ENCODE assay signal across 8 cellular contexts in the genomic region with DNA sequence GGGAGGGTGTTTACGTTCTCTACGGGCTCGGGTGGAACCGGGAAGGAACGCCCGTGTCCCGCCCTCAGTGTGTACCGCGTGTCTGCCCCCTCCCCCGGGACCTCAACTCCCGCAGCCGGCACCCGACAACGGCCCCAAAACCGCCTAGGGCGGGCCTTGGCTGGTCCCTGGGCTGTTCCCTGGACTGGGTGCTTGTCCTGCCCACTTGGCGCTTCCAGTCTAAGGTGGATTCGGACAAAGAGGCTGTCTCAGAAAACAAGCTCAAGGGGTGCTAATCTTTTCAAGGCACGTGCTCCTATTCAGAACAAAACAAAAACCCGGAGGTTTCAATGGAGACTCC. TPM values are rescaled to one million over a fixed set of nuclear protein-coding genes. Genes with fewer than 3 reads are reported as not detected.
DNase-seq lines count a peak whose midpoint lies in the region; ATAC-seq and TF ChIP-seq lines count a peak whose summit lies in the region.

No MANE protein-coding gene starts in this region.

- peak overlapping the region; percentile 55 for H3K4me3 ChIP-seq in CD8-positive, alpha-beta memory T cell (ENCODE audit: low read length)
- H3K4me3 ChIP-seq in Karpas-422 (ENCODE audit: low read length) (peak overlapping the region; percentile 62; the same call in 1 of the 2 replicates), dorsolateral prefrontal cortex (peak overlapping the region; percentile 45 to 99 (median 92)), neural progenitor cell (peak overlapping the region; percentile 81)

- peak overlapping the region; percentile 61 for H3K9ac ChIP-seq in Karpas-422 (ENCODE audit: low read length)
- H3K9ac ChIP-seq in neural progenitor cell = no peak overlapping the region

- CTCF ChIA-PET in CD8-positive, alpha-beta memory T cell (lab: Charles Lee) = no interaction called here

- H3K27ac Mint-ChIP-seq in CD8-positive, alpha-beta memory T cell = peak overlapping the region; percentile 21 to 97 (median 80)
- H3K27ac Mint-ChIP-seq in neural progenitor cell = no peak overlapping the region

- H3K4me1 Mint-ChIP-seq in CD8-positive, alpha-beta memory T cell = peaks cover 35 to 43% (median 42%) of the 10 kb centered on the region in 3 donors
- peaks cover 20% of the 10 kb centered on the region for H3K4me1 Mint-ChIP-seq in neural progenitor cell

- in situ Hi-C loops in GM13976 (cut with MboI; ENCODE audit: low sequenced_read_pairs, unreplicated experiment) = no loop called here

- no peaks in the 10 kb centered on the region for H3K9me2 ChIP-seq in Karpas-422 (replicated peaks; ENCODE audit: insufficient read depth, low read length)

- H4K20me1 ChIP-seq in Karpas-422 (ENCODE audit: insufficient read depth, low read depth, low read length) = peaks cover 7% of the 10 kb centered on the region; the same call in 1 of the 2 replicates
- peaks cover 18% of the 10 kb centered on the region for H4K20me1 ChIP-seq in neural progenitor cell (ENCODE audit: low read depth)

- peaks cover 9% of the 10 kb centered on the region for H3K36me3 ChIP-seq in CD8-positive, alpha-beta memory T cell (ENCODE audit: insufficient read depth, low read length)
- H3K36me3 ChIP-seq in Karpas-422 (ENCODE audit: insufficient read depth, low read length) (peaks cover 10% of the 10 kb centered on the region), neural progenitor cell (peaks cover 3% of the 10 kb centered on the region)

- no peaks in the 10 kb centered on the region for H3K27me3 ChIP-seq in CD8-positive, alpha-beta memory T cell (ENCODE audit: insufficient read depth, low read length, poor library complexity, severe bottlenecking)
- H3K27me3 ChIP-seq in Karpas-422 (ENCODE audit: low read length) (no peaks in the 10 kb centered on the region), dorsolateral prefrontal cortex (no peaks in the 10 kb centered on the region), neural progenitor cell (peaks cover 44% of the 10 kb centered on the region)

- peak in 1 of 56 donors; percentile 6 for TF ChIP-seq CTCF in dorsolateral prefrontal cortex (IDR thresholded peaks at IDR 0.05 in 54 of 56, conservative IDR thresholded peaks at IDR 0.05 in 2 of 56; ENCODE audit: low read depth in 1 of 56, partially characterized antibody in 56 of 56)
- no peak for TF ChIP-seq CTCF in neural progenitor cell (IDR thresholded peaks at IDR 0.05)
- TF ChIP-seq CTCF in GM13976 (IDR thresholded peaks at IDR 0.05; ENCODE audit: borderline replicate concordance, control extremely low read depth, extremely low read depth, insufficient read depth, missing control alignments) = no peak

- H3K4me1 ChIP-seq in CD8-positive, alpha-beta memory T cell (ENCODE audit: insufficient read depth, low read length) = peaks cover 37% of the 10 kb centered on the region
- H3K4me1 ChIP-seq in Karpas-422 (ENCODE audit: low read length) = peaks cover 44% of the 10 kb centered on the region
- H3K4me1 ChIP-seq in neural progenitor cell = peaks cover 18% of the 10 kb centered on the region

- H3K27me3 Mint-ChIP-seq in CD8-positive, alpha-beta memory T cell = peaks cover 0 to under 1% of the 10 kb centered on the region in 2 donors
- H3K27me3 Mint-ChIP-seq in neural progenitor cell (ENCODE audit: insufficient read depth, low read depth) = no peaks in the 10 kb centered on the region

- H3K4me2 ChIP-seq in Karpas-422 (ENCODE audit: low read depth, low read length, poor library complexity, severe bottlenecking) (peak overlapping the region; percentile 69), neural progenitor cell (peak overlapping the region; percentile 81)

- H3K36me3 Mint-ChIP-seq in CD8-positive, alpha-beta memory T cell = peaks cover 0 to 31% (median 5%) of the 10 kb centered on the region in 3 donors
- peaks cover 5% of the 10 kb centered on the region for H3K36me3 Mint-ChIP-seq in neural progenitor cell

- H3K79me2 ChIP-seq in Karpas-422 (ENCODE audit: low read length) (peaks cover 46% of the 10 kb centered on the region), neural progenitor cell (ENCODE audit: low read depth) (peaks cover 34% of the 10 kb centered on the region)

- intact Hi-C loops in dorsolateral prefrontal cortex (cut with DNase I) = loop anchor here (5.0 kb wide), 2 partner anchors 105 to 315 kb away; a partner anchor contains a TSS
- intact Hi-C loops in left colon (cut with DNase I, micrococcal nuclease) = no loop called here

- POLR2A ChIA-PET in CD8-positive, alpha-beta memory T cell (lab: Charles Lee) = interaction anchor here (0.8 to 0.9 kb wide), 2 partner anchors 10 to 12 kb away, joined by 3 read pairs; no protein-coding TSS in a partner anchor

- H3K27ac ChIP-seq in CD8-positive, alpha-beta memory T cell (ENCODE audit: low read depth, low read length) = no peak overlapping the region
- H3K27ac ChIP-seq in Karpas-422 (ENCODE audit: low read length) (no peak overlapping the region), dorsolateral prefrontal cortex (peak overlapping the region in 57 of 59 donors; percentile 13 to 99 (median 95)), neural progenitor cell (no peak overlapping the region)

- H2AFZ ChIP-seq in Karpas-422 (ENCODE audit: low read length) (peak overlapping the region; percentile 92; the same call in 1 of the 2 replicates), neural progenitor cell (replicated peaks) (peak overlapping the region; percentile 75)

- H3F3A ChIP-seq in neural progenitor cell (ENCODE audit: low read depth) = peaks cover 10% of the 10 kb centered on the region

- H3K9me3 Mint-ChIP-seq in CD8-positive, alpha-beta memory T cell = no peaks in the 10 kb centered on the region
- no peaks in the 10 kb centered on the region for H3K9me3 Mint-ChIP-seq in neural progenitor cell

- no peak for DNase-seq in CD8-positive, alpha-beta memory T cell
- DNase-seq in Karpas-422 (no peak), dorsolateral prefrontal cortex (no peak), neural progenitor cell (ENCODE audit: low spot score) (no peak), NCI-H526 treated with DMSO at 0.1 percent for 48 hours (lab: John Stamatoyannopoulos, UW) (no peak), left colon (no peak), Ammon's horn (ENCODE audit: low spot score) (no peak), GM13976 (ENCODE audit: low spot score) (no peak)

- no peak for ATAC-seq in left colon

- H3K9me3 ChIP-seq in CD8-positive, alpha-beta memory T cell (ENCODE audit: low read length) = no peaks in the 10 kb centered on the region
- H3K9me3 ChIP-seq in Karpas-422 (ENCODE audit: low read length) = no peaks in the 10 kb centered on the region
- H3K9me3 ChIP-seq in neural progenitor cell (ENCODE audit: low read depth) = no peaks in the 10 kb centered on the region

- H3K4me3 Mint-ChIP-seq in CD8-positive, alpha-beta memory T cell = peak overlapping the region; percentile 62 to 100 (median 99)
- peak overlapping the region; percentile 83 for H3K4me3 Mint-ChIP-seq in neural progenitor cell

RNA-seq across cellular contexts. Expression of a gene that starts 0.4 kb away (rescaled TPM):
- 10 to 100 TPM; 27.4 to 29.2 TPM for total RNA-seq in CD8-positive, alpha-beta memory T cell
- 16.3 TPM for polyA plus RNA-seq in CD8-positive, alpha-beta memory T cell
- total RNA-seq in Karpas-422 (2014; rRNA removed; shearing (Covaris generic); ENCODE audit: low replicate concordance) = 27.7 and 29.0 TPM in 2 replicates
- total RNA-seq in dorsolateral prefrontal cortex = 10 to 100 TPM; 39.0 to 95.3 (median 58.1) TPM
- total RNA-seq in neural progenitor cell (ENCODE audit: low replicate concordance) = 20.3 and 41.1 TPM in 2 replicates
- 10 to 100 TPM; 16.1 to 22.2 TPM for total RNA-seq in left colon

RNA-seq across cellular contexts. Expression of a gene that starts 37.0 kb away (rescaled TPM):
- total RNA-seq in CD8-positive, alpha-beta memory T cell = under 1 TPM; 0.20 to 0.28 TPM
- not detected for polyA plus RNA-seq in CD8-positive, alpha-beta memory T cell
- total RNA-seq in Karpas-422 (2014; rRNA removed; shearing (Covaris generic); ENCODE audit: low replicate concordance) = 5.7 and 7.6 TPM in 2 replicates
- total RNA-seq in dorsolateral prefrontal cortex = 1 to 10 TPM; 1.3 to 9.7 (median 5.3) TPM
- total RNA-seq in neural progenitor cell (ENCODE audit: low replicate concordance) = 1.3 TPM in 1 of 2 replicates, not detected in the other
- under 1 TPM; 0.09 to 0.73 TPM for total RNA-seq in left colon

Comparison
In these comparisons a context has a peak if more than half of its experiments do, and no peak if none do; other contexts are left out.
1. H3K27ac ChIP-seq: peak in dorsolateral prefrontal cortex (57 of 59); none in CD8-positive, alpha-beta memory T cell (single experiment), Karpas-422 (single experiment) and neural progenitor cell (single experiment).
2. intact Hi-C loops: an anchor here in dorsolateral prefrontal cortex (5.0 kb wide); none called in left colon.
3. Peak in every context shown above with its lines, with median percentiles within 50 percentile points of each other: H3K4me3 ChIP-seq.